In genomic region chr16:67268136-67268579, GRCh38 we compare ENCODE assay signal across 1 cellular context.
TF ChIP-seq lines count a peak whose summit lies in the region.

No MANE protein-coding gene starts in this region.

TF ChIP-seq in endothelial cell of umbilical vein, 7 proteins besides CTCF, POLR2A, EP300 and RAD21:
- TF ChIP-seq EZH2 (IDR thresholded peaks at IDR 0.05; ENCODE audit: borderline replicate concordance, low read depth, low read length, severe bottlenecking), result no peak
- no peak for TF ChIP-seq MYC (IDR thresholded peaks at IDR 0.05; ENCODE audit: low read depth, low read length)
- no peak for TF ChIP-seq MAX (IDR thresholded peaks at IDR 0.05; ENCODE audit: insufficient read depth, insufficient read length)
- peak; percentile 78 for TF ChIP-seq JUN (IDR thresholded peaks at IDR 0.05; ENCODE audit: borderline replicate concordance, insufficient read depth, insufficient read length, low read depth)
- TF ChIP-seq POLR2AphosphoS5 (IDR thresholded peaks at IDR 0.05; ENCODE audit: insufficient read depth, low read depth, low read length), result peak; percentile 68
- peak; percentile 82 for TF ChIP-seq GATA2 (IDR thresholded peaks at IDR 0.05; ENCODE audit: insufficient read depth, insufficient read length, low read depth, low read length)
- TF ChIP-seq FOS (IDR thresholded peaks at IDR 0.05; ENCODE audit: borderline replicate concordance, insufficient read depth, low read length), result peak; percentile 84
